ENCODE assay signal across 29 cellular contexts in the genomic region with DNA sequence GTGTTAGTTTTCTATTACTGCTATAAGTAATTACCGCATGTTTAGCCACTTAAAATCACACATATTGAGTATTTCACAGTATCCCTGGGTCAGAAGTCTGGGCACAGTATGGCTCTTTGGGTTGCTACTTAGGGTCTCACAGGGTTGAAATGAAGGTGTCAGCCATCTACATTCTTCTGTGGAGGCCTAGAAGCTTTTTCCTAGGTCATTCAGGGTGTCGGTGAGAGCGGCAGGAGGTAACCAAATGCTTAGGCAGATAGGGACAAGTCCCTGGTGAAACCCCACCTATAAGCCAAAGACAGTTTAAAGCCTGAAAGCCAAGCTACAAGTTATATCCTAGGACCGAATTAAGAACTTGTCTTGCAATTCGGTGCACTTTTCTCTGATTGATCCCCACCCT.
"Had no signal": no experiment of that assay in that cellular context is flagged by ENCODE, and none has a peak within 500 bp of the region (broad histone marks: within the 10 kb centered on the region; RNA-seq: fewer than 3 reads in every experiment).

No MANE protein-coding gene starts in this region.

- H3K27ac Mint-ChIP-seq: naive thymus-derived CD4-positive, alpha-beta T cell; natural killer cell; nephron; progenitor cell of endocrine pancreas; stimulated activated memory B cell treated with anti-CD40 and anti-IgM and Interleukin-4, amounts not matched to agents 10 μg/mL and 1 μg/mL and 100 μg/mL, for 72 hours; stimulated activated naive CD8-positive, alpha-beta T cell treated with anti-CD3 and anti-CD28 coated beads, Interleukin-15, amount 100 ng/mL, for 72 hours; type B pancreatic cell had no signal

- H2AFZ ChIP-seq: parathyroid adenoma had no signal

- H3K36me3 Mint-ChIP-seq: naive thymus-derived CD4-positive, alpha-beta T cell; natural killer cell; stimulated activated memory B cell treated with anti-CD40 and anti-IgM and Interleukin-4, amounts not matched to agents 10 μg/mL and 1 μg/mL and 100 μg/mL, for 72 hours; type B pancreatic cell had no signal

- H3K4me3 Mint-ChIP-seq: naive thymus-derived CD4-positive, alpha-beta T cell; natural killer cell; nephron; stimulated activated memory B cell treated with anti-CD40 and anti-IgM and Interleukin-4, amounts not matched to agents 10 μg/mL and 1 μg/mL and 100 μg/mL, for 72 hours; stimulated activated naive CD8-positive, alpha-beta T cell treated with anti-CD3 and anti-CD28 coated beads, Interleukin-15, amount 100 ng/mL, for 72 hours; type B pancreatic cell had no signal

- H3K36me3 ChIP-seq: ovary, right lobe of liver, sigmoid colon, suprapubic skin, tibial artery, transverse colon, upper lobe of right lung, vagina had no signal

- H3K27me3 Mint-ChIP-seq: naive thymus-derived CD4-positive, alpha-beta T cell; progenitor cell of endocrine pancreas; stimulated activated memory B cell treated with anti-CD40 and anti-IgM and Interleukin-4, amounts not matched to agents 10 μg/mL and 1 μg/mL and 100 μg/mL, for 72 hours; stimulated activated naive CD8-positive, alpha-beta T cell treated with anti-CD3 and anti-CD28 coated beads, Interleukin-15, amount 100 ng/mL, for 72 hours; type B pancreatic cell had no signal

- H3K27me3 ChIP-seq: ovary, right lobe of liver, sigmoid colon, suprapubic skin, testis, tibial artery, transverse colon, upper lobe of right lung, vagina had no signal

- H3K4me3 ChIP-seq: ovary, psoas muscle, right lobe of liver, sigmoid colon, suprapubic skin, testis, tibial artery, transverse colon, upper lobe of right lung, vagina had no signal

- H3K4me1 ChIP-seq: parathyroid adenoma, psoas muscle, right lobe of liver, sigmoid colon, suprapubic skin, testis, tibial artery, transverse colon, upper lobe of right lung, vagina had no signal

- H3K9me3 Mint-ChIP-seq: nephron, type B pancreatic cell had no signal

- DNase-seq: naive thymus-derived CD4-positive, alpha-beta T cell; natural killer cell; occipital lobe; ovary; posterior cingulate gyrus; psoas muscle; right cardiac atrium; right lobe of liver; sigmoid colon; small intestine; stimulated activated CD4-positive, alpha-beta T cell treated with anti-CD3 and anti-CD28 coated beads, Interleukin-15, amount 100 ng/mL, for 24 hours; stimulated activated CD4-positive, alpha-beta T cell treated with anti-CD3 and anti-CD28 coated beads, Interleukin-2, amount 100 ng/mL, for 24 hours; stimulated activated CD4-positive, alpha-beta T cell treated with anti-CD3 and anti-CD28 coated beads, Interleukin-2, amount 100 ng/mL, for 48 hours; stimulated activated CD4-positive, alpha-beta T cell treated with anti-CD3 and anti-CD28 coated beads, Interleukin-4, amount 100 ng/mL, for 24 hours; stimulated activated naive CD4-positive, alpha-beta T cell; stimulated activated naive CD8-positive, alpha-beta T cell treated with anti-CD3 and anti-CD28 coated beads, Interleukin-15, amount 100 ng/mL, for 72 hours; stimulated activated naive CD8-positive, alpha-beta T cell treated with anti-CD3 and anti-CD28 coated beads, Interleukin-15, Interleukin-2, amounts not matched to agents 100 U/mL and 50 U/mL, for 24 hours; substantia nigra; testis; tibial artery; transverse colon; upper lobe of right lung had no signal

- H3K4me1 Mint-ChIP-seq: naive thymus-derived CD4-positive, alpha-beta T cell; natural killer cell; nephron; stimulated activated memory B cell treated with anti-CD40 and anti-IgM and Interleukin-4, amounts not matched to agents 10 μg/mL and 1 μg/mL and 100 μg/mL, for 72 hours; stimulated activated naive CD8-positive, alpha-beta T cell treated with anti-CD3 and anti-CD28 coated beads, Interleukin-15, amount 100 ng/mL, for 72 hours had no signal

- H3K79me2 ChIP-seq: parathyroid adenoma had no signal

- H3K9me3 ChIP-seq: ovary, psoas muscle, right lobe of liver, sigmoid colon, suprapubic skin, testis, tibial artery, transverse colon, upper lobe of right lung, vagina had no signal

- H3K27ac ChIP-seq: ovary, parathyroid adenoma, psoas muscle, right lobe of liver, sigmoid colon, suprapubic skin, testis, tibial artery, transverse colon, upper lobe of right lung, vagina had no signal

- H3K9ac ChIP-seq: parathyroid adenoma had no signal

- FAIRE-seq: small intestine had no signal
